8 cellular contexts compared by ENCODE assay signal in the genomic region with DNA sequence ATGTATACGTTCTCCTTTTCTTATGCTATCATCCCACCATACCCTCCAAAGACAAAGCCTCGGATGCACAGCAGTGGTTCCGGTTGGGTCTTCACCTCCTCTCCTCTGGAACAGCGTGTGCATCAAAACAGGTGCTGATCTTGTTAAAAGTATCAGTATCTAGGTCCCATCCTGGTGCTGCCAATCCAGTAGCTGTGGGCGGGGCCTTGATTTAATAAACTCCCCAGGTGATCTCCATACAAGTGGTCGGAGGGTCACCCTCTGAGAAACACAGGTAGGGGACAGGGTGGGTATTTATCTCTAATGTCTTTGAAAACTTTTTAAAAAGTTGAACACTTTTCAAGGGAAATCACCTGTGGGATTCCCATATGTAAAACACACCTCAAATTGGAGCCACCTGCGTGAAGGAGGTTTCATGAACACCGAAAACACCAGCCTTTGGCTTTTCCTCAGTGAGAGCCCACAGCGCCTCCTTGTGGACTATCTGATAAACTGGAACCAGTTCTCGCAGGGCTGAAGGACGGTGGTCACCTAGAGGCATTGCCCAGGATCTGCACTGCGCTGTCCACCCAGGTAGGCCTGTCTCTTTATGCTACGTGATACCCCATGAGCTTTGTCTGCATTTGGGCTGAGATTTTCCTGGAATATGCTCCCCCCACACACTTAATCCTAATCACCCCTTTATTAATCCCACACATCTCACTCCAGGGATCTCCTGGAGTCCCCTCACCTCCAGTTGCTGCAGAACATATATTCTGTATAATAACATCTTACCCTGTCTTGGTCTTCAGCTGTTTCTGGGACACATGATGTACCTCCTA.
DNase-seq lines count a peak whose midpoint lies in the region; ATAC-seq and TF ChIP-seq lines count a peak whose summit lies in the region.

No MANE protein-coding gene starts in this region.

- no peaks in the 10 kb centered on the region for H3K27me3 ChIP-seq in AG04450 (ENCODE audit: control insufficient read depth, insufficient read depth, low read length)
- H3K27me3 ChIP-seq in left lung = peaks cover 0 to 14% of the 10 kb centered on the region in 2 donors
- no peaks in the 10 kb centered on the region for H3K27me3 ChIP-seq in tibial nerve

- no peak for TF ChIP-seq EP300 in tibial nerve (IDR thresholded peaks at IDR 0.05)

- 56 to 64% methylated on average over 13 of the region's 13 CpGs for WGBS in tibial nerve, 2 donors

- no peak for TF ChIP-seq POLR2A in tibial nerve (IDR thresholded peaks at IDR 0.05)

- peak; percentile 64 for TF ChIP-seq CTCF in AG04450 (IDR thresholded peaks at IDR 0.05; ENCODE audit: low read depth, low read length)
- peak; percentile 83 for TF ChIP-seq CTCF in MCF 10A (IDR thresholded peaks at IDR 0.05; ENCODE audit: unreplicated experiment)
- TF ChIP-seq CTCF in left lung (IDR thresholded peaks at IDR 0.05) = peak; percentile 57 to 60
- peak; percentile 35 to 54 (median 43) for TF ChIP-seq CTCF in tibial nerve (IDR thresholded peaks at IDR 0.05)

- H3K4me1 ChIP-seq in left lung (no peaks in the 10 kb centered on the region), tibial nerve (peaks cover 0 to 8% (median 0%) of the 10 kb centered on the region in 4 donors)

- H3K4me3 Mint-ChIP-seq in MCF 10A (ENCODE audit: unreplicated experiment) = no peak overlapping the region

- POLR2A ChIA-PET in AG04450 (lab: Yijun Ruan, JAX) (no interaction called here), MCF 10A (lab: Yijun Ruan, JAX) (no interaction called here)

- H3K27ac ChIP-seq in AG04450 (ENCODE audit: low read depth, low read length) (no peak overlapping the region), left lung (no peak overlapping the region), tibial nerve (no peak overlapping the region)

- H3K36me3 ChIP-seq in left lung (peaks cover 0 to 8% of the 10 kb centered on the region in 2 donors), tibial nerve (no peaks in the 10 kb centered on the region)

- DNase-seq in AG04450 (ENCODE audit: low read depth, low spot score) (no peak), GM03348 (ENCODE audit: low spot score) (peak; percentile 71), NCI-H774 (lab: John Stamatoyannopoulos, UW) (peak; percentile 14), MCF 10A (ENCODE audit: unreplicated experiment) (peak; percentile 77), left lung (no peak), tibial nerve (ENCODE audit: low spot score in 2 of 2) (peak in 1 of 2 donors; percentile 10)

- no peaks in the 10 kb centered on the region for H3K4me1 Mint-ChIP-seq in MCF 10A (ENCODE audit: insufficient read depth, unreplicated experiment)

- peak overlapping the region; percentile 85 for H3K27ac Mint-ChIP-seq in MCF 10A (ENCODE audit: low read depth, unreplicated experiment)

- peaks cover 39% of the 10 kb centered on the region for H3K36me3 Mint-ChIP-seq in MCF 10A (ENCODE audit: insufficient read depth, unreplicated experiment)

- intact Hi-C loops in MCF 10A (cut with micrococcal nuclease) = loop anchor here (1.0 to 2.0 kb wide), 6 partner anchors 68 to 219 kb away; a partner anchor contains a TSS
- intact Hi-C loops in left lung (cut with DNase I) = no loop called here

- H3K27me3 Mint-ChIP-seq in MCF 10A (ENCODE audit: insufficient read depth, unreplicated experiment) = no peaks in the 10 kb centered on the region

- ATAC-seq in HG03135 (IDR thresholded peaks at IDR 0.05; ENCODE audit: unreplicated experiment) (peak; percentile 37), left lung (peak; percentile 93), HG03025 (IDR thresholded peaks at IDR 0.05; ENCODE audit: low FRiP score, unreplicated experiment) (no peak)

- H3K9me3 ChIP-seq in AG04450 (ENCODE audit: control insufficient read depth, insufficient read depth, low read length) (no peaks in the 10 kb centered on the region), left lung (no peaks in the 10 kb centered on the region), tibial nerve (no peaks in the 10 kb centered on the region)

- BruUV-seq in MCF 10A (replicated peaks; lab: Mats Ljungman, UMichigan) = no TSS peak

- H3K4me3 ChIP-seq in AG04450 (ENCODE audit: low read depth, low read length) (no peak overlapping the region), left lung (no peak overlapping the region), tibial nerve (no peak overlapping the region)

- no peaks in the 10 kb centered on the region for H3K9me3 Mint-ChIP-seq in MCF 10A (ENCODE audit: unreplicated experiment)

- CTCF ChIA-PET in AG04450 (lab: Charles Lee) = interaction anchor here (0.5 to 1.6 kb wide), 10 partner anchors 8 to 165 kb away, joined by 3 to 10 read pairs (median 4); no protein-coding TSS in a partner anchor
- CTCF ChIA-PET in MCF 10A (lab: Yijun Ruan, JAX) = interaction anchor here (0.6 to 1.6 kb wide), 18 partner anchors 9 to 1902 kb away, joined by 3 to 13 read pairs (median 4); no protein-coding TSS in a partner anchor

Comparison
In these comparisons a context has a peak if more than half of its experiments do, and no peak if none do; other contexts are left out.
1. DNase-seq: peak in GM03348 (single experiment), NCI-H774 (single experiment) and MCF 10A (single experiment); none in AG04450 (single experiment) and left lung (0 of 2).
2. Peak in every context shown above with its lines, with median percentiles within 50 percentile points of each other: CTCF ChIP-seq.